8 cellular contexts compared by ENCODE assay signal in genomic region chr3:114383875-114384557, GRCh38.
DNase-seq lines count a peak whose midpoint lies in the region; ATAC-seq and TF ChIP-seq lines count a peak whose summit lies in the region.

No MANE protein-coding gene starts in this region.

- peak; percentile 89 for ATAC-seq in GM18517 (IDR thresholded peaks at IDR 0.05; ENCODE audit: unreplicated experiment)
- ATAC-seq in HG03103 (IDR thresholded peaks at IDR 0.05; ENCODE audit: low read depth, unreplicated experiment): peak; percentile 89
- peak; percentile 92 for ATAC-seq in lung (ENCODE audit: insufficient read depth, low FRiP score)

- H3K27ac ChIP-seq in AG04450 (ENCODE audit: low read depth, low read length): peak overlapping the region; percentile 53
- peak overlapping the region; percentile 69 to 95 (median 86) for H3K27ac ChIP-seq in dorsolateral prefrontal cortex
- peak overlapping the region in 1 of 2 donors; percentile 71 for H3K27ac ChIP-seq in lung (ENCODE audit: low read depth in 1 of 2, low read length in 1 of 2)

- peak overlapping the region; percentile 45 for H3K4me3 ChIP-seq in AG04450 (ENCODE audit: low read depth, low read length)
- peak overlapping the region; percentile 9 to 68 (median 51) for H3K4me3 ChIP-seq in dorsolateral prefrontal cortex
- H3K4me3 ChIP-seq in lung: peak overlapping the region; percentile 8

- 26 to 40% methylated on average over 12 of the region's 12 CpGs for WGBS in lung, 2 donors

- H3K9me3 ChIP-seq in AG04450 (ENCODE audit: control insufficient read depth, insufficient read depth, low read length): no peaks in the 10 kb centered on the region
- H3K9me3 ChIP-seq in lung (ENCODE audit: control insufficient read depth in 2 of 2, insufficient read depth in 1 of 2, low read length in 1 of 2): no peaks in the 10 kb centered on the region

- POLR2A ChIA-PET in AG04450 (lab: Yijun Ruan, JAX): interaction anchor here (0.6 to 1.6 kb wide), 7 partner anchors 17 to 1170 kb away, joined by 3 to 11 read pairs (median 3); no protein-coding TSS in a partner anchor

- DNase-seq in AG04450 (ENCODE audit: low read depth, low spot score): peak; percentile 69
- peak; percentile 63 to 90 for DNase-seq in NCI-H446 (lab: John Stamatoyannopoulos, UW)
- peak; percentile 76 to 82 for DNase-seq in activated CD4-positive, alpha-beta T cell treated with anti-CD3 and anti-CD28 coated beads, Interleukin-2, amount 50 U/mL, for 48 hours
- DNase-seq in dorsolateral prefrontal cortex: peak; percentile 74 to 91 (median 87)
- DNase-seq in lung (ENCODE audit: low spot score): peak; percentile 78
- DNase-seq in stimulated activated CD4-positive, alpha-beta T cell treated with anti-CD3 and anti-CD28 coated beads, TNF-alpha, amount 100 ng/mL, for 24 hours (ENCODE audit: low read depth in 3 of 3): peak; percentile 41 to 72 (median 51)

- peaks cover 2 to 14% of the 10 kb centered on the region in 2 donors for H3K36me3 ChIP-seq in lung (ENCODE audit: control insufficient read depth in 2 of 2, insufficient read depth in 2 of 2, low read length in 2 of 2)

- intact Hi-C loops in dorsolateral prefrontal cortex (cut with DNase I): loop anchor here (1.0 to 10.0 kb wide), 8 partner anchors 21 to 763 kb away; partner anchors contain the start of gene ZBTB20 (in 1 of the 2)

- H3K27me3 ChIP-seq in AG04450 (ENCODE audit: control insufficient read depth, insufficient read depth, low read length) (no peaks in the 10 kb centered on the region), dorsolateral prefrontal cortex (no peaks in the 10 kb centered on the region), lung (ENCODE audit: control insufficient read depth, insufficient read depth) (no peaks in the 10 kb centered on the region)

- CTCF ChIA-PET in AG04450 (lab: Charles Lee): interaction anchor here (0.5 to 3.7 kb wide), 62 partner anchors 9 to 1446 kb away, joined by 3 to 24 read pairs (median 4); partner anchors contain the start of gene ZBTB20

- TF ChIP-seq CTCF in AG04450 (IDR thresholded peaks at IDR 0.05; ENCODE audit: low read depth, low read length) (peak; percentile 98), dorsolateral prefrontal cortex (IDR thresholded peaks at IDR 0.05 in 54 of 56, conservative IDR thresholded peaks at IDR 0.05 in 2 of 56; ENCODE audit: low read depth in 1 of 56, partially characterized antibody in 56 of 56) (peak; percentile 81 to 98 (median 92)), lung (IDR thresholded peaks at IDR 0.05; ENCODE audit: control extremely low read depth, extremely low read depth) (peak; percentile 75)

- peaks cover 1 to 11% of the 10 kb centered on the region in 2 donors for H3K4me1 ChIP-seq in lung (ENCODE audit: control insufficient read depth in 2 of 2, insufficient read depth in 2 of 2, low read length in 2 of 2)
